Comparison of ENCODE assay signal across 15 cellular contexts in the genomic region with DNA sequence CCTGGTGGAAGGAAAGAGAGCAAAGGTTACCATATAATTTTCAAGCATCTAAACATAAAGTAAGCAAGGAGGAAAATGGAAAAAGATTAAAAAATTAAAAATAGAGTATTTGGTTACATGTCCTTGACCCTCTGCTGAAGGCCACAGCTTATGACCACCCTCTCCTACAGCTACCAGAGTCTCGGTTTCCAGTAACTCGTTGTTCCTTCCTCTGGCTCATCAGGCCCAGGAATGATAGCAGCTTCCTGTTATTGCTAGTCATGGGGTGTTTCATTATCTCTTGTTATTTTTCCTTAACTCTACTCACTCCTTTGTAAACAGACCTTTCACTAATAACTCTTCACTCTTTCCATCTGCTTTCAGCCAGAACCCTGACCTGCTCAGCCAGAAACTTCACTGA.
"Had no signal": no experiment of that assay in that cellular context is flagged by ENCODE, and none has a peak within 500 bp of the region (broad histone marks: within the 10 kb centered on the region; RNA-seq: fewer than 3 reads in every experiment).

No MANE protein-coding gene starts in this region.

- DNase-seq: activated CD4-positive, alpha-beta T cell treated with anti-CD3 and anti-CD28 coated beads, Interleukin-2, amount 50 U/mL, for 4 hours; activated CD4-positive, CD25-positive, alpha-beta regulatory T cell treated with anti-CD3 and anti-CD28 coated beads, Interleukin-2, amount 50 U/mL, for 72 hours; activated effector memory CD4-positive, alpha-beta T cell treated with Interleukin-2 at 50 U/mL for 16 hours; activated T-cell treated with anti-CD3 and anti-CD28 coated beads, Interleukin-2, amount 50 U/mL, for 24 hours; amniotic stem cell; gastrocnemius medialis; kidney glomerular epithelial cell; lower lobe of right lung; occipital lobe; psoas muscle; stimulated activated CD4-positive, alpha-beta T cell treated with anti-CD3 and anti-CD28 coated beads, Interleukin-4, amount 100 ng/mL, for 4 hours; stimulated activated naive CD8-positive, alpha-beta T cell treated with anti-CD3 and anti-CD28 coated beads, Interleukin-15, amount 100 ng/mL, for 72 hours; T-helper 17 cell had no signal

- H3K4me1 ChIP-seq: gastrocnemius medialis, lower lobe of right lung, psoas muscle had no signal

- FAIRE-seq: TTC549 had no signal

- H3K27ac ChIP-seq: gastrocnemius medialis, lower lobe of right lung, psoas muscle, thoracic aorta had no signal

- ATAC-seq: gastrocnemius medialis; lower lobe of right lung; psoas muscle; stimulated activated naive CD8-positive, alpha-beta T cell treated with anti-CD3 and anti-CD28 coated beads, Interleukin-15, amount 100 ng/mL, for 72 hours; T-helper 17 cell had no signal

- H3K27me3 ChIP-seq: gastrocnemius medialis had no signal

- H3K4me3 ChIP-seq: gastrocnemius medialis, lower lobe of right lung, psoas muscle, thoracic aorta had no signal

- H3K36me3 ChIP-seq: gastrocnemius medialis, lower lobe of right lung, thoracic aorta had no signal

- H3K9me3 ChIP-seq: gastrocnemius medialis, lower lobe of right lung, psoas muscle, thoracic aorta had no signal
